9 cellular contexts compared by ENCODE assay signal in the genomic region with DNA sequence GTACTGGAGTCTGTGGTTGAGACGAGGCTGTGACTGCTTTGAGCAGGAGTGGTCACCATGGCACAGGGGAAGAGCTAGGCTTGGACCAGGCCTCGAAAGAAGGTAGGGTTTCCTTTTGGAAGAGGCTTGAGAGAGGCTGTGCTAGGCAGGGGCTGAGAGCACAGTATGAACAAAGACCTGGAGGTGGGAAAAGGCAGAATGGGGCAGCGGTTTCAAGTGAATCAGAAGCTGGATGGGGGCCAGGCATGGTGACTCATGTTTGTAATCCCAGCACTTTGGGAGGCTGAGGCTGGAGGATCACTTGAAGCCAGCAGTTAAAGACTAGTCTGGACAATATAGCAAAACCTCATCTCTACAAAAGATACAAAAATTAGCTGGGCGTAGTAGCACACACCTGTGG.
DNase-seq lines count a peak whose midpoint lies in the region; ATAC-seq, FAIRE-seq and TF ChIP-seq lines count a peak whose summit lies in the region.
"Had no signal": no experiment of that assay in that cellular context is flagged by ENCODE, and none has a peak within 500 bp of the region (broad histone marks: within the 10 kb centered on the region; RNA-seq: fewer than 3 reads in every experiment).

No MANE protein-coding gene starts in this region.

- intact Hi-C loops in HepG2 (cut with micrococcal nuclease; ENCODE audit: unreplicated experiment) = no loop called here

- H3K27me3 ChIP-seq in astrocyte (ENCODE audit: insufficient read depth, low read length) (no peaks in the 10 kb centered on the region), HepG2 (ENCODE audit: control insufficient read depth in 1 of 2, insufficient read depth in 2 of 2, low read length in 2 of 2) (no peaks in the 10 kb centered on the region)

- CTCF ChIA-PET in HepG2 (lab: Yijun Ruan, JAX; ENCODE audit: low intra/inter-chr PET ratio, low total read pairs) = no interaction called here

- H4K20me1 ChIP-seq in astrocyte (ENCODE audit: insufficient read depth, low read length) = peaks cover 26% of the 10 kb centered on the region
- no peaks in the 10 kb centered on the region for H4K20me1 ChIP-seq in HepG2 (ENCODE audit: insufficient read depth, low read length)

- in situ Hi-C loops in KBM-7 (cut with MboI; ENCODE audit: low pct_unique_long_range_greater_than_20kb, low sequenced_read_pairs) (no loop called here), HepG2 (cut with HindIII; ENCODE audit: extremely low pct_ligation_motif_present, low pct_unique_long_range_greater_than_20kb) (no loop called here)

- H2AFZ ChIP-seq in astrocyte (ENCODE audit: low read depth, low read length) (peak overlapping the region; percentile 51), HepG2 (ENCODE audit: low read length) (no peak overlapping the region)

- no peak for TF ChIP-seq EP300 in HepG2 (IDR thresholded peaks at IDR 0.05; ENCODE audit: low read depth in 2 of 2, low read length in 2 of 2)
- no peak for TF ChIP-seq EP300 in HepG2 (CRISPR knock-in tag; IDR thresholded peaks at IDR 0.05; ENCODE audit: borderline replicate concordance)

- H3K4me3 ChIP-seq in astrocyte (ENCODE audit: insufficient read depth, low read depth, low read length) (no peak overlapping the region), HepG2 (replicated peaks in 1 of 3; ENCODE audit: insufficient read depth in 1 of 3, low read depth in 2 of 3, low read length in 3 of 3) (no peak overlapping the region)

- H3K36me3 ChIP-seq in astrocyte (ENCODE audit: insufficient read depth, low read length) (peaks cover 7% of the 10 kb centered on the region), HepG2 (replicated peaks in 1 of 2; ENCODE audit: control insufficient read depth in 1 of 2, insufficient read depth in 2 of 2, low read length in 2 of 2) (peaks cover 16 to 26% of the 10 kb centered on the region in 2 experiments; a peak in 4 of 5 replicates)

- no peak for FAIRE-seq in astrocyte (lab: Jason Lieb, UNC)
- no peak for FAIRE-seq in HepG2 (lab: Jason Lieb, UNC)

- peaks cover 3% of the 10 kb centered on the region for H3K9me3 Mint-ChIP-seq in astrocyte (ENCODE audit: unreplicated experiment)

- peaks cover 27% of the 10 kb centered on the region for H3K36me3 Mint-ChIP-seq in astrocyte (ENCODE audit: low read depth, unreplicated experiment)

- peaks cover 8% of the 10 kb centered on the region for H3K9me3 ChIP-seq in astrocyte (ENCODE audit: insufficient read depth, low read depth, low read length)
- no peaks in the 10 kb centered on the region for H3K9me3 ChIP-seq in HepG2 (ENCODE audit: low read length)

- H3K4me3 Mint-ChIP-seq in astrocyte (ENCODE audit: unreplicated experiment) = no peak overlapping the region

- BruUV-seq in HepG2 (replicated peaks; lab: Mats Ljungman, UMichigan) = no TSS peak

- H3K27ac Mint-ChIP-seq in astrocyte (ENCODE audit: unreplicated experiment) = peak overlapping the region; percentile 85

- H3K4me2 ChIP-seq in astrocyte (ENCODE audit: low read length) (peak overlapping the region; percentile 73), HepG2 (ENCODE audit: low read depth, low read length) (no peak overlapping the region)

- H3K27me3 Mint-ChIP-seq in astrocyte (ENCODE audit: low read depth, unreplicated experiment) = no peaks in the 10 kb centered on the region

- WGBS in HepG2 (ENCODE audit: low lambda C conversion rate) = 86% methylated on average over 4 of the region's 4 CpGs

- no peak for TF ChIP-seq RAD21 in HepG2 (CRISPR knock-in tag; IDR thresholded peaks at IDR 0.05)

- DNase-seq in DMS53 (lab: John Stamatoyannopoulos, UW) = peak; percentile 79
- peak; percentile 26 for DNase-seq in KBM-7
- peak; percentile 77 for DNase-seq in astrocyte (ENCODE audit: low read depth)
- peak; percentile 20 for DNase-seq in HepG2 (ENCODE audit: low spot score)
- DNase-seq in NOMO-1 treated with dmso at 0.1 percent for 144 hours (lab: John Stamatoyannopoulos, UW; ENCODE audit: unreplicated experiment) = no peak
- DNase-seq in epidermal melanocyte (ENCODE audit: insufficient read length, low spot score) = no peak
- DNase-seq: activated CD4-positive, alpha-beta T cell treated with anti-CD3 and anti-CD28 coated beads, Interleukin-2, amount 50 U/mL, for 1 hour had no signal

- POLR2A ChIA-PET in HepG2 (lab: Yijun Ruan, JAX) = no interaction called here

- TF ChIP-seq POLR2A in HepG2 (IDR thresholded peaks at IDR 0.05; ENCODE audit: insufficient read depth in 1 of 2, low read depth in 2 of 2, low read length in 2 of 2) = no peak

- H3K9ac ChIP-seq in astrocyte (ENCODE audit: low read length) = peak overlapping the region; percentile 72
- H3K9ac ChIP-seq in HepG2 (ENCODE audit: insufficient read depth, low read depth, low read length) = no peak overlapping the region

- peaks cover 6% of the 10 kb centered on the region for H3K4me1 ChIP-seq in astrocyte (ENCODE audit: insufficient read depth, low read length)
- no peaks in the 10 kb centered on the region for H3K4me1 ChIP-seq in HepG2 (ENCODE audit: insufficient read depth, low read length)

- no peak for ATAC-seq in HepG2
- no peak for ATAC-seq in GM18867 (IDR thresholded peaks at IDR 0.05; ENCODE audit: unreplicated experiment)
- no peak for ATAC-seq in HG03565 (IDR thresholded peaks at IDR 0.05; ENCODE audit: unreplicated experiment)

- H3K79me2 ChIP-seq in astrocyte (ENCODE audit: insufficient read depth, low read length) (peaks cover 3% of the 10 kb centered on the region), HepG2 (ENCODE audit: insufficient read depth, low read length) (no peaks in the 10 kb centered on the region)

- H3K4me1 Mint-ChIP-seq in astrocyte (ENCODE audit: low read depth, unreplicated experiment) = peaks cover 12% of the 10 kb centered on the region

- no peak for TF ChIP-seq CTCF in astrocyte (IDR thresholded peaks at IDR 0.05; ENCODE audit: insufficient read depth, low read depth, low read length)
- no peak for TF ChIP-seq CTCF in HepG2 (CRISPR knock-in tag; IDR thresholded peaks at IDR 0.05)

- H3K27ac ChIP-seq in astrocyte (ENCODE audit: low read depth, low read length) (peak overlapping the region; percentile 89), HepG2 (ENCODE audit: extremely low read length, insufficient read depth, low read length) (no peak overlapping the region)

TF ChIP-seq in HepG2, 621 proteins besides CTCF, POLR2A, EP300 and RAD21 (continues in another document):
- peak; percentile 74 for TF ChIP-seq FOSL2 (CRISPR knock-in tag; IDR thresholded peaks at IDR 0.05)
- TF ChIP-seq, protein P1, sequence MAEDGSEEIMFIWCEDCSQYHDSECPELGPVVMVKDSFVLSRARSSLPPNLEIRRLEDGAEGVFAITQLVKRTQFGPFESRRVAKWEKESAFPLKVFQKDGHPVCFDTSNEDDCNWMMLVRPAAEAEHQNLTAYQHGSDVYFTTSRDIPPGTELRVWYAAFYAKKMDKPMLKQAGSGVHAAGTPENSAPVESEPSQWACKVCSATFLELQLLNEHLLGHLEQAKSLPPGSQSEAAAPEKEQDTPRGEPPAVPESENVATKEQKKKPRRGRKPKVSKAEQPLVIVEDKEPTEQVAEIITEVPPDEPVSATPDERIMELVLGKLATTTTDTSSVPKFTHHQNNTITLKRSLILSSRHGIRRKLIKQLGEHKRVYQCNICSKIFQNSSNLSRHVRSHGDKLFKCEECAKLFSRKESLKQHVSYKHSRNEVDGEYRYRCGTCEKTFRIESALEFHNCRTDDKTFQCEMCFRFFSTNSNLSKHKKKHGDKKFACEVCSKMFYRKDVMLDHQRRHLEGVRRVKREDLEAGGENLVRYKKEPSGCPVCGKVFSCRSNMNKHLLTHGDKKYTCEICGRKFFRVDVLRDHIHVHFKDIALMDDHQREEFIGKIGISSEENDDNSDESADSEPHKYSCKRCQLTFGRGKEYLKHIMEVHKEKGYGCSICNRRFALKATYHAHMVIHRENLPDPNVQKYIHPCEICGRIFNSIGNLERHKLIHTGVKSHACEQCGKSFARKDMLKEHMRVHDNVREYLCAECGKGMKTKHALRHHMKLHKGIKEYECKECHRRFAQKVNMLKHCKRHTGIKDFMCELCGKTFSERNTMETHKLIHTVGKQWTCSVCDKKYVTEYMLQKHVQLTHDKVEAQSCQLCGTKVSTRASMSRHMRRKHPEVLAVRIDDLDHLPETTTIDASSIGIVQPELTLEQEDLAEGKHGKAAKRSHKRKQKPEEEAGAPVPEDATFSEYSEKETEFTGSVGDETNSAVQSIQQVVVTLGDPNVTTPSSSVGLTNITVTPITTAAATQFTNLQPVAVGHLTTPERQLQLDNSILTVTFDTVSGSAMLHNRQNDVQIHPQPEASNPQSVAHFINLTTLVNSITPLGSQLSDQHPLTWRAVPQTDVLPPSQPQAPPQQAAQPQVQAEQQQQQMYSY (CRISPR knock-in tag; IDR thresholded peaks at IDR 0.05) = peak; percentile 63; the same call in 1 of the 2 replicates
- TF ChIP-seq, protein P2, sequence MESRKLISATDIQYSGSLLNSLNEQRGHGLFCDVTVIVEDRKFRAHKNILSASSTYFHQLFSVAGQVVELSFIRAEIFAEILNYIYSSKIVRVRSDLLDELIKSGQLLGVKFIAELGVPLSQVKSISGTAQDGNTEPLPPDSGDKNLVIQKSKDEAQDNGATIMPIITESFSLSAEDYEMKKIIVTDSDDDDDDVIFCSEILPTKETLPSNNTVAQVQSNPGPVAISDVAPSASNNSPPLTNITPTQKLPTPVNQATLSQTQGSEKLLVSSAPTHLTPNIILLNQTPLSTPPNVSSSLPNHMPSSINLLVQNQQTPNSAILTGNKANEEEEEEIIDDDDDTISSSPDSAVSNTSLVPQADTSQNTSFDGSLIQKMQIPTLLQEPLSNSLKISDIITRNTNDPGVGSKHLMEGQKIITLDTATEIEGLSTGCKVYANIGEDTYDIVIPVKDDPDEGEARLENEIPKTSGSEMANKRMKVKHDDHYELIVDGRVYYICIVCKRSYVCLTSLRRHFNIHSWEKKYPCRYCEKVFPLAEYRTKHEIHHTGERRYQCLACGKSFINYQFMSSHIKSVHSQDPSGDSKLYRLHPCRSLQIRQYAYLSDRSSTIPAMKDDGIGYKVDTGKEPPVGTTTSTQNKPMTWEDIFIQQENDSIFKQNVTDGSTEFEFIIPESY (CRISPR knock-in tag; IDR thresholded peaks at IDR 0.05) = peak; percentile 69; the same call in 1 of the 2 replicates

Comparison
In these comparisons a context has a peak if more than half of its experiments do, and no peak if none do; other contexts are left out.
1. DNase-seq: peak in DMS53 (single experiment), KBM-7 (single experiment), astrocyte (single experiment) and HepG2 (single experiment); none in NOMO-1 treated with dmso at 0.1 percent for 144 hours (single experiment) and epidermal melanocyte (single experiment).